In genomic region chr19:43563816-43564215, GRCh38 we compare ENCODE assay signal across 16 cellular contexts. TPM values are rescaled to one million over a fixed set of nuclear protein-coding genes. Genes with fewer than 3 reads are reported as not detected.
DNase-seq lines count a peak whose midpoint lies in the region; ATAC-seq, FAIRE-seq and TF ChIP-seq lines count a peak whose summit lies in the region.
"Had no signal": no experiment of that assay in that cellular context is flagged by ENCODE, and none has a peak within 500 bp of the region (broad histone marks: within the 10 kb centered on the region; RNA-seq: fewer than 3 reads in every experiment).

No MANE protein-coding gene starts in this region.

- H3K36me3 Mint-ChIP-seq in CD14-positive monocyte (peaks cover 29 to 39% of the 10 kb centered on the region in 2 donors), nephron progenitor cell (ENCODE audit: low read depth) (peaks cover 43% of the 10 kb centered on the region), mesothelial cell of epicardium (peaks cover 23% of the 10 kb centered on the region)
- peaks cover 30% of the 10 kb centered on the region for H3K36me3 Mint-ChIP-seq in activated naive CD8-positive, alpha-beta T cell treated with anti-CD3 and anti-CD28 coated beads, Interleukin-2, amount 50 U/mL, for 24 hours (ENCODE audit: low read depth)

- H3K27me3 Mint-ChIP-seq in CD14-positive monocyte (ENCODE audit: low read depth in 3 of 3) (peaks cover 0 to 4% (median 0%) of the 10 kb centered on the region in 3 donors), nephron progenitor cell (ENCODE audit: low read depth, poor library complexity) (no peaks in the 10 kb centered on the region), mesothelial cell of epicardium (ENCODE audit: low read depth) (no peaks in the 10 kb centered on the region)
- H3K27me3 Mint-ChIP-seq in activated naive CD8-positive, alpha-beta T cell treated with anti-CD3 and anti-CD28 coated beads, Interleukin-2, amount 50 U/mL, for 24 hours, result no peaks in the 10 kb centered on the region

- TF ChIP-seq CTCF in CD14-positive monocyte (IDR thresholded peaks at IDR 0.05) (no peak), nephron progenitor cell (IDR thresholded peaks at IDR 0.05) (no peak), mesothelial cell of epicardium (IDR thresholded peaks at IDR 0.05; ENCODE audit: unreplicated experiment) (no peak)

- peaks cover 0 to 3% (median 0%) of the 10 kb centered on the region in 7 donors for H3K9me3 Mint-ChIP-seq in CD14-positive monocyte
- peaks cover 2% of the 10 kb centered on the region for H3K9me3 Mint-ChIP-seq in activated naive CD8-positive, alpha-beta T cell treated with anti-CD3 and anti-CD28 coated beads, Interleukin-2, amount 50 U/mL, for 24 hours
- H3K9me3 Mint-ChIP-seq in nephron progenitor cell, result no peaks in the 10 kb centered on the region
- no peaks in the 10 kb centered on the region for H3K9me3 Mint-ChIP-seq in mesothelial cell of epicardium
- H3K9me3 Mint-ChIP-seq: endodermal cell had no signal

- no peak overlapping the region for H3K4me3 Mint-ChIP-seq in CD14-positive monocyte
- no peak overlapping the region for H3K4me3 Mint-ChIP-seq in activated naive CD8-positive, alpha-beta T cell treated with anti-CD3 and anti-CD28 coated beads, Interleukin-2, amount 50 U/mL, for 24 hours
- H3K4me3 Mint-ChIP-seq in nephron progenitor cell, result no peak overlapping the region
- H3K4me3 Mint-ChIP-seq in mesothelial cell of epicardium, result no peak overlapping the region
- H3K4me3 Mint-ChIP-seq: endodermal cell had no signal

- ATAC-seq in activated naive CD8-positive, alpha-beta T cell treated with anti-CD3 and anti-CD28 coated beads, Interleukin-2, amount 50 U/mL, for 24 hours, result no peak
- ATAC-seq: gastrocnemius medialis had no signal

- peaks cover 43% of the 10 kb centered on the region for H3K4me1 Mint-ChIP-seq in CD14-positive monocyte
- H3K4me1 Mint-ChIP-seq in activated naive CD8-positive, alpha-beta T cell treated with anti-CD3 and anti-CD28 coated beads, Interleukin-2, amount 50 U/mL, for 24 hours, result peaks cover 55% of the 10 kb centered on the region
- H3K4me1 Mint-ChIP-seq in nephron progenitor cell, result no peaks in the 10 kb centered on the region
- H3K4me1 Mint-ChIP-seq in mesothelial cell of epicardium, result no peaks in the 10 kb centered on the region
- H3K4me1 Mint-ChIP-seq: endodermal cell had no signal

- DNase-seq in CD14-positive monocyte (ENCODE audit: low spot score) (no peak), HTR-8/SVneo (ENCODE audit: insufficient read length, low spot score) (no peak), nephron progenitor cell (no peak), mesothelial cell of epicardium (ENCODE audit: low spot score in 2 of 2, unreplicated experiment in 2 of 2) (no peak), NCI-H345 (lab: John Stamatoyannopoulos, UW) (no peak)
- no peak for DNase-seq in activated naive CD8-positive, alpha-beta T cell treated with anti-CD3 and anti-CD28 coated beads, Interleukin-2, amount 50 U/mL, for 24 hours
- no peak for DNase-seq in stimulated activated CD4-positive, alpha-beta T cell treated with anti-CD3 and anti-CD28 coated beads, Interleukin-4, amount 100 ng/mL, for 24 hours
- DNase-seq: activated CD8-positive, alpha-beta memory T cell treated with anti-CD3 and anti-CD28 coated beads for 24 hours; Caco-2; endodermal cell; gastrocnemius medialis; H7; midbrain; NCI-H2227 treated with DMSO at 0.1 percent for 48 hours; SW 1271 had no signal

- H3K27ac Mint-ChIP-seq in CD14-positive monocyte, result peak overlapping the region; percentile 90 to 99 (median 96)
- peak overlapping the region; percentile 79 for H3K27ac Mint-ChIP-seq in activated naive CD8-positive, alpha-beta T cell treated with anti-CD3 and anti-CD28 coated beads, Interleukin-2, amount 50 U/mL, for 24 hours
- peak overlapping the region; percentile 16 for H3K27ac Mint-ChIP-seq in nephron progenitor cell
- H3K27ac Mint-ChIP-seq in mesothelial cell of epicardium, result no peak overlapping the region
- H3K27ac Mint-ChIP-seq: endodermal cell had no signal

- FAIRE-seq in HTR-8/SVneo (lab: Jason Lieb, UNC), result peak; percentile 13
- FAIRE-seq: astrocyte had no signal

- intact Hi-C loops in CD14-positive monocyte (cut with micrococcal nuclease), result no loop called here

RNA-seq across cellular contexts. Expression of gene XRCC1, which starts 11.5 kb away (rescaled TPM):
- polyA plus RNA-seq in CD14-positive monocyte, result 10 to 100 TPM; 13.1 to 19.3 TPM
- 52.3 to 58.5 TPM (median 56.1 TPM) in 3 replicates for total RNA-seq in mesothelial cell of epicardium

RNA-seq across cellular contexts. Expression of gene PINLYP, which starts 11.8 kb away (rescaled TPM):
- polyA plus RNA-seq in CD14-positive monocyte, result 1 to 10 TPM in 1 of 2 donors, under 1 TPM in 1; 0.93 to 1.3 TPM
- 12.6 to 14.5 TPM (median 13.8 TPM) in 3 replicates for total RNA-seq in mesothelial cell of epicardium
- total RNA-seq: Caco-2 had no signal

RNA-seq across cellular contexts. Expression of gene ZNF575, which starts 30.8 kb away (rescaled TPM):
- under 1 TPM; 0.25 to 0.79 TPM for polyA plus RNA-seq in CD14-positive monocyte
- 2.3 to 2.8 TPM (median 2.6 TPM) in 3 replicates for total RNA-seq in mesothelial cell of epicardium
- total RNA-seq: gastrocnemius medialis, H7 had no signal

RNA-seq across cellular contexts. Expression of gene IRGQ, which starts 32.1 kb away (rescaled TPM):
- polyA plus RNA-seq in CD14-positive monocyte, result 1 to 10 TPM; 1.8 to 2.9 TPM
- 41.1 to 42.2 TPM (median 41.4 TPM) in 3 replicates for total RNA-seq in mesothelial cell of epicardium

RNA-seq across cellular contexts. Expression of gene ZNF576, which starts 32.6 kb away (rescaled TPM):
- 1 to 10 TPM; 7.2 to 8.4 TPM for polyA plus RNA-seq in CD14-positive monocyte
- 11.4 to 12.6 TPM (median 12.6 TPM) in 3 replicates for total RNA-seq in mesothelial cell of epicardium
